In genomic region chr20:38109657-38110524, GRCh38 we compare ENCODE assay signal across 1 cellular context.
A peak's percentile ranks its signal among the peaks of the same experiment; 100 is the strongest.
TF ChIP-seq lines count a peak whose summit lies in the region.

No MANE protein-coding gene starts in this region.

TF ChIP-seq in HepG2, 621 proteins besides CTCF, POLR2A, EP300 and RAD21 (continued from another document and continues in another):
- TF ChIP-seq MYPOP (CRISPR knock-in tag; IDR thresholded peaks at IDR 0.05) = no peak
- no peak for TF ChIP-seq ZBTB25 (CRISPR knock-in tag; IDR thresholded peaks at IDR 0.05)
- TF ChIP-seq CHCHD3 (CRISPR knock-in tag; IDR thresholded peaks at IDR 0.05) = no peak
- peak; percentile 92 for TF ChIP-seq SAP130 (CRISPR knock-in tag; IDR thresholded peaks at IDR 0.05; ENCODE audit: low read depth)
- no peak for TF ChIP-seq ZBTB4 (CRISPR knock-in tag; IDR thresholded peaks at IDR 0.05; ENCODE audit: borderline replicate concordance)
- peak; percentile 91 for TF ChIP-seq TEAD3 (CRISPR knock-in tag; optimal IDR thresholded peaks at IDR 0.05; ENCODE audit: borderline replicate concordance)
- TF ChIP-seq ZNF609 (CRISPR knock-in tag; IDR thresholded peaks at IDR 0.05; ENCODE audit: borderline replicate concordance) = peak; percentile 55; the same call in 1 of the 2 replicates
- TF ChIP-seq YY1 (IDR thresholded peaks at IDR 0.05; ENCODE audit: insufficient read depth, insufficient replicate concordance, low read depth, low read length) = no peak
- no peak for TF ChIP-seq ZNF776 (CRISPR knock-in tag; IDR thresholded peaks at IDR 0.05)
- TF ChIP-seq ZNF782 (CRISPR knock-in tag; IDR thresholded peaks at IDR 0.05; ENCODE audit: borderline replicate concordance) = 0 out of 2 replicates have a peak, but pooled peaks have one; percentile 49
- peak; percentile 87 for TF ChIP-seq CEBPG (CRISPR knock-in tag; IDR thresholded peaks at IDR 0.05)
- 0 out of 2 replicates have a peak, but pooled peaks have one; percentile 49 for TF ChIP-seq ZBTB26 (CRISPR knock-in tag; IDR thresholded peaks at IDR 0.05; ENCODE audit: borderline replicate concordance)
- TF ChIP-seq XRCC5 (optimal IDR thresholded peaks at IDR 0.05; ENCODE audit: low read length) = peak; percentile 64
- peak; percentile 72; the same call in 1 of the 2 replicates for TF ChIP-seq THRA (CRISPR knock-in tag; IDR thresholded peaks at IDR 0.05; ENCODE audit: borderline replicate concordance)
- no peak for TF ChIP-seq GLMP (CRISPR knock-in tag; IDR thresholded peaks at IDR 0.05; ENCODE audit: borderline replicate concordance)
- no peak for TF ChIP-seq ZNF550 (CRISPR knock-in tag; IDR thresholded peaks at IDR 0.05; ENCODE audit: borderline replicate concordance)
- TF ChIP-seq ZNF136 (CRISPR knock-in tag; IDR thresholded peaks at IDR 0.05; ENCODE audit: low read depth) = 0 out of 2 replicates have a peak, but pooled peaks have one; percentile 34
- TF ChIP-seq TARDBP (CRISPR knock-in tag; IDR thresholded peaks at IDR 0.05) = no peak
- no peak for TF ChIP-seq SP2 (CRISPR knock-in tag; IDR thresholded peaks at IDR 0.05)
- no peak for TF ChIP-seq IRF2 (CRISPR knock-in tag; IDR thresholded peaks at IDR 0.05)
- TF ChIP-seq PAX8 (CRISPR knock-in tag; IDR thresholded peaks at IDR 0.05; ENCODE audit: borderline replicate concordance) = no peak
- no peak for TF ChIP-seq KMT2B (CRISPR knock-in tag; IDR thresholded peaks at IDR 0.05)
- TF ChIP-seq ZNF878 (CRISPR knock-in tag; IDR thresholded peaks at IDR 0.05) = no peak
- TF ChIP-seq KLF15 (CRISPR knock-in tag; IDR thresholded peaks at IDR 0.05; ENCODE audit: borderline replicate concordance) = 0 out of 2 replicates have a peak, but pooled peaks have one; percentile 57
- TF ChIP-seq ZNF749 (CRISPR knock-in tag; IDR thresholded peaks at IDR 0.05; ENCODE audit: borderline replicate concordance) = no peak
- no peak for TF ChIP-seq GZF1 (CRISPR knock-in tag; IDR thresholded peaks at IDR 0.05)
- 0 out of 2 replicates have a peak, but pooled peaks have one; percentile 43 for TF ChIP-seq ZNF318 (CRISPR knock-in tag; IDR thresholded peaks at IDR 0.05)
- peak; percentile 63 for TF ChIP-seq FOXA3 (CRISPR knock-in tag; IDR thresholded peaks at IDR 0.05)
- TF ChIP-seq ZNF260 (CRISPR knock-in tag; IDR thresholded peaks at IDR 0.05; ENCODE audit: borderline replicate concordance, low read depth) = no peak
- TF ChIP-seq PHF21A (CRISPR knock-in tag; IDR thresholded peaks at IDR 0.05) = peak; percentile 38; the same call in 1 of the 2 replicates
- TF ChIP-seq ZNF672 (CRISPR knock-in tag; IDR thresholded peaks at IDR 0.05) = no peak
- 0 out of 2 replicates have a peak, but pooled peaks have one; percentile 16 for TF ChIP-seq KAT8 (CRISPR knock-in tag; IDR thresholded peaks at IDR 0.05)
